In the genomic region with DNA sequence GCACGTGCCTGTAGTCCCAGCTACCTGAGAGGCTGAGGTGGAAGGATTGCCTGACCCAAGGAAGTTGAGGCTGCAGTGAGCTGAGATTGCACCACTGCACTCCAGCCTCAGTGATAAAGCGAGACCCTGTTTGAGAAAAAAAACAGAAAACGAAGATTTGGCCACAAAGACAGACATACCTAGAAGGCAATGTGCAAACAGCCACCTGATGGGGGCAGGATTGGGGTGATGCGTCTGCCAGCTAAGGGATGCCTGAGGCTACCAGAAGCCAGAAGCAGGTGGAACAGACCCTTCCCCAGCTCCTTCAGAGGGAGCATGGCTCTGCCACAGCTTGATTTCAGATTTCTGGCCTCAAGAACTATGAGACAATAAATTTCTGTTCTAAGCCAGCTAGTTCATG, we compare ENCODE assay signal across 28 cellular contexts. TPM values are rescaled to one million over a fixed set of nuclear protein-coding genes. Genes with fewer than 3 reads are reported as not detected.
A peak's percentile ranks its signal among the peaks of the same experiment; 100 is the strongest.
DNase-seq lines count a peak whose midpoint lies in the region; ATAC-seq, FAIRE-seq and TF ChIP-seq lines count a peak whose summit lies in the region.
"Had no signal": no experiment of that assay in that cellular context is flagged by ENCODE, and none has a peak within 500 bp of the region (broad histone marks: within the 10 kb centered on the region; RNA-seq: fewer than 3 reads in every experiment).

No MANE protein-coding gene starts in this region.

- ATAC-seq in right cardiac atrium (no peak), GM19397 (IDR thresholded peaks at IDR 0.05; ENCODE audit: unreplicated experiment) (no peak), upper lobe of left lung (ENCODE audit: low FRiP score in 2 of 2) (no peak), GM18498 (IDR thresholded peaks at IDR 0.05; ENCODE audit: unreplicated experiment) (no peak)
- ATAC-seq: heart left ventricle, K562, left colon, T-cell had no signal

- no peak for TF ChIP-seq CTCF in left ventricle myocardium inferior (IDR thresholded peaks at IDR 0.05; ENCODE audit: borderline replicate concordance)
- TF ChIP-seq CTCF in WERI-Rb-1 (IDR thresholded peaks at IDR 0.05; ENCODE audit: low read depth, low read length) = 0 out of 2 replicates have a peak, but pooled peaks have one; percentile 6
- TF ChIP-seq CTCF in kidney (IDR thresholded peaks at IDR 0.05; ENCODE audit: borderline replicate concordance, extremely low read depth, insufficient read depth) = no peak
- no peak for TF ChIP-seq CTCF in ovary (IDR thresholded peaks at IDR 0.05)
- no peak for TF ChIP-seq CTCF in upper lobe of left lung (IDR thresholded peaks at IDR 0.05)

- H3K27me3 ChIP-seq in left ventricle myocardium inferior (ENCODE audit: low read depth) = no peaks in the 10 kb centered on the region
- no peaks in the 10 kb centered on the region for H3K27me3 ChIP-seq in right cardiac atrium (ENCODE audit: control insufficient read depth, insufficient read depth)
- no peaks in the 10 kb centered on the region for H3K27me3 ChIP-seq in WERI-Rb-1 (ENCODE audit: insufficient read depth, low read depth, severe bottlenecking)
- no peaks in the 10 kb centered on the region for H3K27me3 ChIP-seq in ovary
- H3K27me3 ChIP-seq in upper lobe of left lung = no peaks in the 10 kb centered on the region
- H3K27me3 ChIP-seq: ascending aorta, heart left ventricle, SJSA1, suprapubic skin had no signal

- peak overlapping the region; percentile 99 for H3K27ac ChIP-seq in left ventricle myocardium inferior (replicated peaks)
- no peak overlapping the region for H3K27ac ChIP-seq in right cardiac atrium (ENCODE audit: low read length)
- H3K27ac ChIP-seq in WERI-Rb-1 = no peak overlapping the region
- no peak overlapping the region for H3K27ac ChIP-seq in kidney (ENCODE audit: low read depth in 2 of 2, low read length in 2 of 2)
- no peak overlapping the region for H3K27ac ChIP-seq in ovary
- no peak overlapping the region for H3K27ac ChIP-seq in upper lobe of left lung
- H3K27ac ChIP-seq: ascending aorta, SJSA1, suprapubic skin had no signal

- intact Hi-C loops in left ventricle myocardium inferior (cut with micrococcal nuclease) = no loop called here
- intact Hi-C loops in right cardiac atrium (cut with DNase I) = no loop called here
- intact Hi-C loops in kidney (cut with DNase I) = no loop called here
- intact Hi-C loops in ovary (cut with DNase I) = no loop called here

- peaks cover 49% of the 10 kb centered on the region for H3K36me3 ChIP-seq in left ventricle myocardium inferior
- peaks cover 31% of the 10 kb centered on the region for H3K36me3 ChIP-seq in WERI-Rb-1
- peaks cover 15 to 30% of the 10 kb centered on the region in 2 donors for H3K36me3 ChIP-seq in kidney (ENCODE audit: control insufficient read depth in 1 of 2, insufficient read depth in 2 of 2, low read length in 2 of 2)
- H3K36me3 ChIP-seq in ovary = no peaks in the 10 kb centered on the region
- H3K36me3 ChIP-seq in upper lobe of left lung = peaks cover 0 to 52% (median 33%) of the 10 kb centered on the region in 4 donors

- H3K4me1 ChIP-seq in left ventricle myocardium inferior (peaks cover 61% of the 10 kb centered on the region), right cardiac atrium (ENCODE audit: control insufficient read depth, insufficient read depth, low read length) (peaks cover 7% of the 10 kb centered on the region), kidney (ENCODE audit: control insufficient read depth in 1 of 2, insufficient read depth in 1 of 2, low read depth in 1 of 2, low read length in 2 of 2) (peaks cover 6 to 11% of the 10 kb centered on the region in 2 donors), ovary (ENCODE audit: insufficient read depth) (peaks cover 19% of the 10 kb centered on the region), upper lobe of left lung (peaks cover 15 to 34% (median 20%) of the 10 kb centered on the region in 4 donors)

- H3K9ac ChIP-seq in kidney (ENCODE audit: low read length in 2 of 2) = no peak overlapping the region

- 88% methylated on average over 4 of the region's 4 CpGs for WGBS in right cardiac atrium
- WGBS in ovary, 3 donors = 89 to 92% (median 90%) methylated on average over 4 of the region's 4 CpGs
- 97 to 98% methylated on average over 4 of the region's 4 CpGs for WGBS in upper lobe of left lung, 2 donors

- H3K4me3 ChIP-seq in left ventricle myocardium inferior (no peak overlapping the region), right cardiac atrium (ENCODE audit: low read length) (no peak overlapping the region), WERI-Rb-1 (ENCODE audit: low read depth, low read length) (no peak overlapping the region), kidney (ENCODE audit: low read length in 2 of 2) (no peak overlapping the region), ovary (no peak overlapping the region), upper lobe of left lung (no peak overlapping the region)
- H3K4me3 ChIP-seq: ascending aorta, heart left ventricle, K562, SJSA1, skin epidermis, suprapubic skin had no signal

- TF ChIP-seq EP300 in ovary (IDR thresholded peaks at IDR 0.05) (no peak), upper lobe of left lung (IDR thresholded peaks at IDR 0.05) (no peak)

- TF ChIP-seq POLR2A in ovary (IDR thresholded peaks at IDR 0.05) (no peak), upper lobe of left lung (IDR thresholded peaks at IDR 0.05) (no peak)

- DNase-seq in left ventricle myocardium inferior (no peak), right cardiac atrium (no peak), WERI-Rb-1 (no peak), kidney (peak; percentile 29), ovary (no peak), upper lobe of left lung (no peak)
- DNase-seq: ACHN; activated CD4-positive, CD25-positive, alpha-beta regulatory T cell treated with anti-CD3 and anti-CD28 coated beads, Interleukin-2, amount 50 U/mL, for 72 hours; activated CD8-positive, alpha-beta memory T cell treated with anti-CD3 and anti-CD28 coated beads for 24 hours; activated naive CD4-positive, alpha-beta T cell treated with anti-CD3 and anti-CD28 coated beads for 36 hours; activated T-cell treated with anti-CD3 and anti-CD28 coated beads, Interleukin-2, amount 50 U/mL, for 1 hour; C1 segment of cervical spinal cord; central memory CD4-positive, alpha-beta T cell; left colon; NCI-H1436 treated with DMSO at 0.1 percent for 48 hours; NCI-H524 treated with DMSO at 0.1 percent for 48 hours; nucleus accumbens; stimulated activated CD4-positive, alpha-beta T cell treated with anti-CD3 and anti-CD28 coated beads, Interleukin-2, amount 100 ng/mL, for 24 hours; T-cell had no signal

- H3K9me3 ChIP-seq in left ventricle myocardium inferior (replicated peaks) (no peaks in the 10 kb centered on the region), right cardiac atrium (ENCODE audit: control insufficient read depth, low read length) (no peaks in the 10 kb centered on the region), WERI-Rb-1 (ENCODE audit: severe bottlenecking) (no peaks in the 10 kb centered on the region), kidney (ENCODE audit: control insufficient read depth in 1 of 2, low read length in 2 of 2) (no peaks in the 10 kb centered on the region), ovary (no peaks in the 10 kb centered on the region), upper lobe of left lung (no peaks in the 10 kb centered on the region)
- H3K9me3 ChIP-seq: ascending aorta, heart left ventricle, SJSA1, suprapubic skin had no signal

- no peak for FAIRE-seq in kidney (lab: Jason Lieb, UNC)
- FAIRE-seq: K562 had no signal

RNA-seq across cellular contexts. Expression of a gene that starts 2.9 kb away (rescaled TPM):
- total RNA-seq in left ventricle myocardium inferior = 217 TPM
- 100 to 1,000 TPM; 164 to 215 (median 180) TPM for total RNA-seq in right cardiac atrium
- polyA plus RNA-seq in right cardiac atrium = 349 TPM
- total RNA-seq in kidney = 105 TPM
- 344 TPM for polyA plus RNA-seq in kidney (ENCODE audit: insufficient read depth, low read depth, low replicate concordance)
- total RNA-seq in ovary = 100 to 1,000 TPM in 4 of 7 donors, 10 to 100 TPM in 3; 64.3 to 131 (median 100) TPM
- polyA plus RNA-seq in ovary = 100 to 1,000 TPM in 1 of 2 donors, 10 to 100 TPM in 1; 76.6 to 117 TPM
- 100 to 1,000 TPM in 3 of 6 donors, 10 to 100 TPM in 3; 46.5 to 108 (median 93.6) TPM for total RNA-seq in upper lobe of left lung

RNA-seq across cellular contexts. Expression of a gene that starts 3.1 kb away (rescaled TPM):
- total RNA-seq in left ventricle myocardium inferior = 19.1 TPM
- 10 to 100 TPM; 16.6 to 23.3 (median 17.9) TPM for total RNA-seq in right cardiac atrium
- 28.8 TPM for polyA plus RNA-seq in right cardiac atrium
- total RNA-seq in kidney = 18.1 TPM
- polyA plus RNA-seq in kidney (ENCODE audit: insufficient read depth, low read depth, low replicate concordance) = 32.1 TPM
- 10 to 100 TPM in 6 of 7 donors, 1 to 10 TPM in 1; 8.9 to 27.0 (median 17.9) TPM for total RNA-seq in ovary
- polyA plus RNA-seq in ovary = 10 to 100 TPM; 11.1 to 12.1 TPM
- 10 to 100 TPM in 4 of 6 donors, 1 to 10 TPM in 2; 3.1 to 25.4 (median 12.1) TPM for total RNA-seq in upper lobe of left lung
- total RNA-seq: ascending aorta had no signal

RNA-seq across cellular contexts. Expression of a gene that starts 24.9 kb away (rescaled TPM):
- total RNA-seq in left ventricle myocardium inferior = 216 TPM
- total RNA-seq in right cardiac atrium = 100 to 1,000 TPM; 209 to 219 (median 212) TPM
- 329 TPM for polyA plus RNA-seq in right cardiac atrium
- 76.3 TPM for total RNA-seq in kidney
- polyA plus RNA-seq in kidney (ENCODE audit: insufficient read depth, low read depth, low replicate concordance) = 151 TPM
- total RNA-seq in ovary = 100 to 1,000 TPM in 5 of 7 donors, 10 to 100 TPM in 2; 79.7 to 138 (median 115) TPM
- polyA plus RNA-seq in ovary = 100 to 1,000 TPM in 1 of 2 donors, 10 to 100 TPM in 1; 35.9 to 104 TPM
- 100 to 1,000 TPM in 4 of 6 donors, 10 to 100 TPM in 2; 54.5 to 187 (median 109) TPM for total RNA-seq in upper lobe of left lung

RNA-seq across cellular contexts. Expression of a gene that starts 26.2 kb away (rescaled TPM):
- total RNA-seq in left ventricle myocardium inferior (6.0 TPM), right cardiac atrium (1 to 10 TPM; 5.1 to 9.7 (median 8.5) TPM), kidney (6.2 TPM), ovary (10 to 100 TPM in 5 of 7 donors, 1 to 10 TPM in 2; 4.0 to 26.7 (median 19.1) TPM), upper lobe of left lung (1 to 10 TPM; 2.7 to 7.8 (median 4.1) TPM)
- polyA plus RNA-seq in right cardiac atrium (5.6 TPM), kidney (ENCODE audit: insufficient read depth, low read depth, low replicate concordance) (2.9 TPM), ovary (1 to 10 TPM; 8.4 TPM)
- total RNA-seq: HT-29 had no signal

RNA-seq across cellular contexts. Expression of a gene that starts 29.9 kb away (rescaled TPM):
- total RNA-seq in left ventricle myocardium inferior (91.6 TPM), right cardiac atrium (10 to 100 TPM; 92.6 to 99.7 (median 97.9) TPM), kidney (109 TPM), ovary (100 to 1,000 TPM in 6 of 7 donors, 10 to 100 TPM in 1; 95.3 to 149 (median 116) TPM), upper lobe of left lung (100 to 1,000 TPM in 2 of 6 donors, 10 to 100 TPM in 4; 53.4 to 109 (median 90.0) TPM)
- polyA plus RNA-seq in right cardiac atrium (70.5 TPM), kidney (ENCODE audit: insufficient read depth, low read depth, low replicate concordance) (208 TPM), ovary (100 to 1,000 TPM in 1 of 2 donors, 10 to 100 TPM in 1; 87.5 to 166 TPM)
